27 cellular contexts compared by ENCODE assay signal in genomic region chr6:14795451-14795850, GRCh38.
"Had no signal": no experiment of that assay in that cellular context is flagged by ENCODE, and none has a peak within 500 bp of the region (broad histone marks: within the 10 kb centered on the region; RNA-seq: fewer than 3 reads in every experiment).

No MANE protein-coding gene starts in this region.

- H3K4me3 ChIP-seq: coronary artery, dorsolateral prefrontal cortex, esophagus muscularis mucosa, gastrocnemius medialis, heart left ventricle had no signal

- H3K36me3 ChIP-seq: brain microvascular endothelial cell, esophagus muscularis mucosa, gastrocnemius medialis, heart left ventricle had no signal

- H3K4me1 ChIP-seq: foreskin keratinocyte had no signal

- H3K27me3 ChIP-seq: brain microvascular endothelial cell, esophagus muscularis mucosa, foreskin keratinocyte, gastrocnemius medialis, heart left ventricle had no signal

- H3K9me3 ChIP-seq: gastrocnemius medialis had no signal

- H3K27ac ChIP-seq: brain microvascular endothelial cell, coronary artery, esophagus muscularis mucosa, foreskin keratinocyte, gastrocnemius medialis, heart left ventricle had no signal

- ATAC-seq: activated CD4-positive, alpha-beta T cell treated with anti-CD3 and anti-CD28 coated beads for 36 hours; activated CD8-positive, alpha-beta memory T cell treated with anti-CD3 and anti-CD28 coated beads, Interleukin-2, amount 10 ng/mL, durations not matched to agents 7 days and 5 days; activated CD8-positive, alpha-beta T cell treated with anti-CD3 and anti-CD28 coated beads, Interleukin-2, amount 10 ng/mL, durations not matched to agents 7 days and 5 days; activated T-helper 17 cell treated with anti-CD3 and anti-CD28 coated beads, Interleukin-2, amount 50 U/mL, for 72 hours; foreskin keratinocyte; gastrocnemius medialis; heart left ventricle had no signal

- DNase-seq: activated CD4-positive, alpha-beta memory T cell treated with anti-CD3 and anti-CD28 coated beads for 36 hours; activated CD4-positive, alpha-beta T cell treated with anti-CD3 and anti-CD28 coated beads for 36 hours; activated CD4-positive, alpha-beta T cell treated with anti-CD3 and anti-CD28 coated beads, Interleukin-2, amount 10 ng/mL, durations not matched to agents 24 days and 14 days; activated CD4-positive, CD25-positive, alpha-beta regulatory T cell; activated CD4-positive, CD25-positive, alpha-beta regulatory T cell treated with anti-CD3 and anti-CD28 coated beads, Interleukin-2, amount 50 U/mL, for 72 hours; activated CD8-positive, alpha-beta memory T cell treated with anti-CD3 and anti-CD28 coated beads, Interleukin-2, amount 10 ng/mL, durations not matched to agents 7 days and 5 days; activated CD8-positive, alpha-beta memory T cell treated with anti-CD3 and anti-CD28 coated beads, Interleukin-2, amount 50 U/mL, for 4 hours; activated CD8-positive, alpha-beta T cell treated with anti-CD3 and anti-CD28 coated beads, Interleukin-2, amount 10 ng/mL, durations not matched to agents 7 days and 5 days; activated effector memory CD4-positive, alpha-beta T cell treated with Interleukin-2 at 50 U/mL for 16 hours; activated gamma-delta T cell treated with Interleukin-2 at 50 U/mL for 16 hours; activated naive CD4-positive, alpha-beta T cell treated with anti-CD3 and anti-CD28 coated beads, Interleukin-2, amount 50 U/mL, for 16 hours; activated naive CD4-positive, alpha-beta T cell treated with Interleukin-2 at 50 U/mL for 16 hours; activated T-cell treated with anti-CD3 and anti-CD28 coated beads, Interleukin-2, amount 50 U/mL, for 1 hour; amniotic stem cell; anterior cingulate cortex; brain microvascular endothelial cell; effector memory CD4-positive, alpha-beta T cell; endodermal cell; foreskin keratinocyte; gastrocnemius medialis; glutamatergic neuron; heart left ventricle; T-helper 2 cell had no signal
